Comparison of ENCODE assay signal across 15 cellular contexts in the genomic region with DNA sequence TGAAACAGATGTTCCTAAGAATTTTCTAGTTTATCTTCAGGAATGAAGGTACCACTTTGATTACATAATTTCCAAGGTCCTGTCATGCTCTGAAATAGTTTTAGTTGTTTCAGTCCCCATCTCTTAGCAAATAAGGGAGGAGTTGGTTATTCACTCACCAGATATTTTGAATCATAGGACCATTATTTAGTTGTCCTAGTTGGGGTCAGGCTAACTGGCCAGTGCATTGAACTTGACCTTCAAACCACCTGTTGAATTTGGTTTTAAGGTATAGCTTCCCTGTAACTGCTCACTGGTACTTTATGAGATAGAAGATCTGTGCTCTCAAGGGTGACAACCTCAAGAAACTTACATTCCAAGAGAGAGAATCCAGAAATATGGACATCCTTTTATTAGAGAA. TPM values are rescaled to one million over a fixed set of nuclear protein-coding genes. Genes with fewer than 3 reads are reported as not detected.
A peak's percentile ranks its signal among the peaks of the same experiment; 100 is the strongest.
DNase-seq lines count a peak whose midpoint lies in the region; ATAC-seq lines count a peak whose summit lies in the region.
"Had no signal": no experiment of that assay in that cellular context is flagged by ENCODE, and none has a peak within 500 bp of the region (broad histone marks: within the 10 kb centered on the region; RNA-seq: fewer than 3 reads in every experiment).

No MANE protein-coding gene starts in this region.

- no peak for DNase-seq in stimulated activated naive CD8-positive, alpha-beta T cell treated with anti-CD3 and anti-CD28 coated beads, Interleukin-15, amount 100 ng/mL, for 72 hours
- DNase-seq in activated T-helper 1 cell treated with anti-CD3 and anti-CD28 coated beads, Interleukin-12 subunit alpha, Interleukin-12 subunit beta, Interleukin-2, Interleukin-4 antibody, amounts not matched to agents 30 ng/mL and 10 ng/mL and 1 ng/mL, durations not matched to agents 14 hours and 24 hours and 36 hours (ENCODE audit: low spot score) = no peak
- DNase-seq in mesenchymal stem cell (no peak), GM19240 (ENCODE audit: insufficient read length, low spot score) (no peak), NCI-H226 (no peak)
- DNase-seq in activated CD4-positive, CD25-positive, alpha-beta regulatory T cell (lab: John Stamatoyannopoulos, UW) = no peak
- DNase-seq: BE2C; MV-4-11; NK-92 treated with Interleukin-12 subunit alpha and Interleukin-12 subunit beta, amount 100 ng/mL, for 24 hours; psoas muscle had no signal

- H4K91ac ChIP-seq in mesenchymal stem cell (ENCODE audit: low read length) = no peak overlapping the region

- peaks cover 6% of the 10 kb centered on the region for H3K4me1 ChIP-seq in mesenchymal stem cell (ENCODE audit: control insufficient read depth, insufficient read depth, low read depth, low read length)
- H3K4me1 ChIP-seq: BE2C, psoas muscle had no signal

- H3K4me1 Mint-ChIP-seq in stimulated activated naive CD8-positive, alpha-beta T cell treated with anti-CD3 and anti-CD28 coated beads, Interleukin-15, Interleukin-2, amounts not matched to agents 100 ng/mL and 50 ng/mL, for 24 hours (ENCODE audit: low read depth) = peaks cover 95% of the 10 kb centered on the region
- peaks cover 94% of the 10 kb centered on the region for H3K4me1 Mint-ChIP-seq in stimulated activated naive CD8-positive, alpha-beta T cell treated with anti-CD3 and anti-CD28 coated beads, Interleukin-15, amount 100 ng/mL, for 72 hours
- H3K4me1 Mint-ChIP-seq in activated T-helper 1 cell treated with anti-CD3 and anti-CD28 coated beads, Interleukin-12 subunit alpha, Interleukin-12 subunit beta, Interleukin-2, Interleukin-4 antibody, amounts not matched to agents 30 ng/mL and 10 ng/mL and 1 ng/mL, durations not matched to agents 14 hours and 24 hours and 36 hours (ENCODE audit: low read depth) = peaks cover 77% of the 10 kb centered on the region

- no peak overlapping the region for H3K18ac ChIP-seq in mesenchymal stem cell (ENCODE audit: low read depth in 1 of 2, low read length in 2 of 2)

- H3K23ac ChIP-seq in mesenchymal stem cell (ENCODE audit: low read length in 2 of 2) = no peak overlapping the region

- H3K4ac ChIP-seq in mesenchymal stem cell (ENCODE audit: low read depth in 1 of 2, low read length in 2 of 2) = no peak overlapping the region

- no peak overlapping the region for H3K4me3 Mint-ChIP-seq in stimulated activated naive CD8-positive, alpha-beta T cell treated with anti-CD3 and anti-CD28 coated beads, Interleukin-15, Interleukin-2, amounts not matched to agents 100 ng/mL and 50 ng/mL, for 24 hours
- peak overlapping the region in 1 of 2 donors; percentile 62 for H3K4me3 Mint-ChIP-seq in stimulated activated naive CD8-positive, alpha-beta T cell treated with anti-CD3 and anti-CD28 coated beads, Interleukin-15, amount 100 ng/mL, for 72 hours
- peak overlapping the region; percentile 11 for H3K4me3 Mint-ChIP-seq in activated T-helper 1 cell treated with anti-CD3 and anti-CD28 coated beads, Interleukin-12 subunit alpha, Interleukin-12 subunit beta, Interleukin-2, Interleukin-4 antibody, amounts not matched to agents 30 ng/mL and 10 ng/mL and 1 ng/mL, durations not matched to agents 14 hours and 24 hours and 36 hours
- H3K4me3 Mint-ChIP-seq: type B pancreatic cell had no signal

- H3K79me1 ChIP-seq in mesenchymal stem cell (replicated peaks; ENCODE audit: low read length, poor library complexity, severe bottlenecking) = peaks cover 6% of the 10 kb centered on the region

- no peak overlapping the region for H2AK5ac ChIP-seq in mesenchymal stem cell (ENCODE audit: low read length, severe bottlenecking)

- no peaks in the 10 kb centered on the region for H3K9me3 Mint-ChIP-seq in stimulated activated naive CD8-positive, alpha-beta T cell treated with anti-CD3 and anti-CD28 coated beads, Interleukin-15, Interleukin-2, amounts not matched to agents 100 ng/mL and 50 ng/mL, for 24 hours
- H3K9me3 Mint-ChIP-seq in stimulated activated naive CD8-positive, alpha-beta T cell treated with anti-CD3 and anti-CD28 coated beads, Interleukin-15, amount 100 ng/mL, for 72 hours = no peaks in the 10 kb centered on the region
- H3K9me3 Mint-ChIP-seq in activated T-helper 1 cell treated with anti-CD3 and anti-CD28 coated beads, Interleukin-12 subunit alpha, Interleukin-12 subunit beta, Interleukin-2, Interleukin-4 antibody, amounts not matched to agents 30 ng/mL and 10 ng/mL and 1 ng/mL, durations not matched to agents 14 hours and 24 hours and 36 hours = no peaks in the 10 kb centered on the region
- H3K9me3 Mint-ChIP-seq: type B pancreatic cell had no signal

- no peaks in the 10 kb centered on the region for H3K27me3 Mint-ChIP-seq in stimulated activated naive CD8-positive, alpha-beta T cell treated with anti-CD3 and anti-CD28 coated beads, Interleukin-15, Interleukin-2, amounts not matched to agents 100 ng/mL and 50 ng/mL, for 24 hours
- no peaks in the 10 kb centered on the region for H3K27me3 Mint-ChIP-seq in stimulated activated naive CD8-positive, alpha-beta T cell treated with anti-CD3 and anti-CD28 coated beads, Interleukin-15, amount 100 ng/mL, for 72 hours
- no peaks in the 10 kb centered on the region for H3K27me3 Mint-ChIP-seq in activated T-helper 1 cell treated with anti-CD3 and anti-CD28 coated beads, Interleukin-12 subunit alpha, Interleukin-12 subunit beta, Interleukin-2, Interleukin-4 antibody, amounts not matched to agents 30 ng/mL and 10 ng/mL and 1 ng/mL, durations not matched to agents 14 hours and 24 hours and 36 hours (ENCODE audit: insufficient read depth)
- H3K27me3 Mint-ChIP-seq: type B pancreatic cell had no signal

- no peak for ATAC-seq in stimulated activated naive CD8-positive, alpha-beta T cell treated with anti-CD3 and anti-CD28 coated beads, Interleukin-15, amount 100 ng/mL, for 72 hours
- ATAC-seq in GM18498 (IDR thresholded peaks at IDR 0.05; ENCODE audit: unreplicated experiment) = no peak
- ATAC-seq: psoas muscle had no signal

- H3K27me3 ChIP-seq in mesenchymal stem cell (ENCODE audit: control insufficient read depth in 1 of 2, insufficient read depth in 1 of 2, low read length in 2 of 2) = no peaks in the 10 kb centered on the region
- H3K27me3 ChIP-seq: BE2C, cardiac muscle cell, SJSA1 had no signal

- H3K36me3 Mint-ChIP-seq in stimulated activated naive CD8-positive, alpha-beta T cell treated with anti-CD3 and anti-CD28 coated beads, Interleukin-15, Interleukin-2, amounts not matched to agents 100 ng/mL and 50 ng/mL, for 24 hours (ENCODE audit: low read depth) = peaks cover 24% of the 10 kb centered on the region
- peaks cover 30% of the 10 kb centered on the region for H3K36me3 Mint-ChIP-seq in activated T-helper 1 cell treated with anti-CD3 and anti-CD28 coated beads, Interleukin-12 subunit alpha, Interleukin-12 subunit beta, Interleukin-2, Interleukin-4 antibody, amounts not matched to agents 30 ng/mL and 10 ng/mL and 1 ng/mL, durations not matched to agents 14 hours and 24 hours and 36 hours (ENCODE audit: low read depth)

- H3K14ac ChIP-seq in mesenchymal stem cell (ENCODE audit: low read length in 2 of 2) = no peak overlapping the region

- peak overlapping the region; percentile 92 for H3K27ac Mint-ChIP-seq in stimulated activated naive CD8-positive, alpha-beta T cell treated with anti-CD3 and anti-CD28 coated beads, Interleukin-15, Interleukin-2, amounts not matched to agents 100 ng/mL and 50 ng/mL, for 24 hours
- H3K27ac Mint-ChIP-seq in stimulated activated naive CD8-positive, alpha-beta T cell treated with anti-CD3 and anti-CD28 coated beads, Interleukin-15, amount 100 ng/mL, for 72 hours = peak overlapping the region in 1 of 2 donors; percentile 79
- H3K27ac Mint-ChIP-seq in activated T-helper 1 cell treated with anti-CD3 and anti-CD28 coated beads, Interleukin-12 subunit alpha, Interleukin-12 subunit beta, Interleukin-2, Interleukin-4 antibody, amounts not matched to agents 30 ng/mL and 10 ng/mL and 1 ng/mL, durations not matched to agents 14 hours and 24 hours and 36 hours = no peak overlapping the region

- H2AFZ ChIP-seq in mesenchymal stem cell (ENCODE audit: low read depth, low read length) = no peak overlapping the region

- intact Hi-C loops in activated T-helper 1 cell treated with anti-CD3 and anti-CD28 coated beads, Interleukin-12 subunit alpha, Interleukin-12 subunit beta, Interleukin-2, Interleukin-4 antibody, amounts not matched to agents 30 ng/mL and 10 ng/mL and 1 ng/mL, durations not matched to agents 14 hours and 24 hours and 36 hours (cut with micrococcal nuclease) = loop anchor here (5.0 kb wide), 1 partner anchor 315 kb away; the partner anchor contains the start of gene DTWD2

- H3K36me3 ChIP-seq in mesenchymal stem cell (ENCODE audit: control insufficient read depth in 1 of 2, insufficient read depth in 2 of 2, low read depth in 1 of 2, low read length in 2 of 2) = peaks cover 0 to 2% of the 10 kb centered on the region in 2 experiments
- H3K36me3 ChIP-seq: BE2C, cardiac muscle cell, SJSA1 had no signal

- H3K9me3 ChIP-seq in mesenchymal stem cell (ENCODE audit: control insufficient read depth, low read length) = no peaks in the 10 kb centered on the region
- H3K9me3 ChIP-seq: BE2C, psoas muscle, SJSA1 had no signal

- no peak overlapping the region for H3K4me3 ChIP-seq in mesenchymal stem cell (ENCODE audit: insufficient read depth in 1 of 2, low read depth in 1 of 2, low read length in 2 of 2)
- H3K4me3 ChIP-seq: cardiac muscle cell, psoas muscle, SJSA1 had no signal

- no peak overlapping the region for H2BK15ac ChIP-seq in mesenchymal stem cell (ENCODE audit: low read depth, poor library complexity, severe bottlenecking)

- H2BK120ac ChIP-seq in mesenchymal stem cell (ENCODE audit: low read depth, low read length) = no peak overlapping the region

- H3K9ac ChIP-seq in mesenchymal stem cell (ENCODE audit: low read length) = no peak overlapping the region

- peak overlapping the region; percentile 72 for H3K27ac ChIP-seq in mesenchymal stem cell (ENCODE audit: low read length, poor library complexity, severe bottlenecking)
- H3K27ac ChIP-seq: cardiac muscle cell, psoas muscle had no signal

- H2BK12ac ChIP-seq in mesenchymal stem cell (ENCODE audit: low read length in 2 of 2) = no peak overlapping the region

- no peak overlapping the region for H2BK5ac ChIP-seq in mesenchymal stem cell (ENCODE audit: low read depth, low read length, poor library complexity, severe bottlenecking)

- no peak overlapping the region for H4K8ac ChIP-seq in mesenchymal stem cell (ENCODE audit: low read length)

- H3K4me2 ChIP-seq in mesenchymal stem cell (ENCODE audit: low read length, poor library complexity, severe bottlenecking) = no peak overlapping the region

RNA-seq across cellular contexts. Expression of gene TNFAIP8, which starts 53.9 kb away (rescaled TPM):
- 214 and 219 TPM in 2 replicates for total RNA-seq in activated T-helper 1 cell treated with anti-CD3 and anti-CD28 coated beads, Interleukin-12 subunit alpha, Interleukin-12 subunit beta, Interleukin-2, Interleukin-4 antibody, amounts not matched to agents 30 ng/mL and 10 ng/mL and 1 ng/mL, durations not matched to agents 14 hours and 24 hours and 36 hours
- polyA plus RNA-seq in mesenchymal stem cell (2013, experiment 1 of 2) = 14.4 TPM
- polyA plus RNA-seq in mesenchymal stem cell (2013, experiment 2 of 2) = 15.0 TPM
